ENCODE assay signal across 1 cellular context in the genomic region with DNA sequence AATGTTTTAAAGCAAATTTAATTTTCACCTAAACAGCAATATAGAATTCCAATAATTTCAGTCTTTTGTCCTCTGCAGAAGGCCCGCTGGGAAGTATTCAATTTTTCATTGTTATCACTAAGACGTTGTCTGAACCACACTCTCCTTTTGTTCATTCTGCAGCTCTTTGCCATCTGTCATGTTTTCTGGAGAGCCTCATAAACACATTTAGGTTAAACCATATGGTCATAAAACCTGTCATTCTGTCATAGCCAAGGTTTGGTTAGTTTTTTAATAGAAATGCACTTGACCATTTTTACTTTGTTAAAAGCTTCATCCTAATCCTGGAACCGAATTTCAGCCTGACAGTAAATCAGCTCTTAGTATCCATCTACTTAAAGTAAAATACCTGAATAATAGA.
TF ChIP-seq lines count a peak whose summit lies in the region.

No MANE protein-coding gene starts in this region.

TF ChIP-seq in HEK293, 187 proteins besides CTCF, POLR2A, EP300 and RAD21 (continued from another document):
- no peak for TF ChIP-seq ZXDB (tag by site-specific recombination; IDR thresholded peaks at IDR 0.05)
- TF ChIP-seq KLF10 (tag by site-specific recombination; IDR thresholded peaks at IDR 0.05), result no peak
